In the genomic region with DNA sequence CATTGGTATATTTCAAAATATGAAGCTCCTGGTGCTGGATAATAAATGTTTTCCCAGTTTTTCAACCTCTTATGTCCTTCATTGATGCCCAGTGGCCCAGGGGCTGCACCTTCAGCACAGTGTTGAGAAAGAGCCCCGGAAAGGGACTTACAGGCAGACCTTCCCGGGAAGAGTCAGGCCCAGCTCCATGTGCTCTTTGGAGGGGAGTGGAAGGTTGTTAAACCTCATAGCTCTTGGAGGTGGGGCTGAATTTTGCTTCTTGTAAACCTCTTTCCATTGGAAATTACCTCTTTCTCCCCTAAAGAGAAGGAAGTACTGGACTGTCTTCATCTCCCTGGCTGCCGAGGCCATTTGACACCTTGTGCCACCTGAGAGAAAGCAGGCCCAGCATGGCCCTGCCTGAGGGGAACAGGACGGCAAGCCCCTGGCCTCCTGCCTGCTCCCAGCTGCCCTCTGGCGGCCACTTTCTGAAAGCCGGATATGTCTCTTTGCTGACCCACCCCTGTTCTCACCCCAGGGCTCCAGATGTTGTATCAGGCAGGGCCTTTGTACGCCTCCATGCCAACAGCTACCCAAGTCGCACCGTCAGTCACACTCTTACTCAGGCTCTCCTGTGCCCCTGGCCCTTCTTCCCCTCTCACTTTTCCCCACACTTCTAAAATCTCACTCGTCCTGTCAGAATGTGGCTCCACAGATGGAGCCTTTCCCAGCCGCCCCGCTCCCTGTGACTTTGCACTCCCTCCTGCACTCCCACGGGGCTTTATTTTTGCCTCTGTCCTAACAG, we compare ENCODE assay signal across 8 cellular contexts. TPM values are rescaled to one million over a fixed set of nuclear protein-coding genes. Genes with fewer than 3 reads are reported as not detected.
DNase-seq lines count a peak whose midpoint lies in the region; ATAC-seq and TF ChIP-seq lines count a peak whose summit lies in the region.

No MANE protein-coding gene starts in this region.

- H3K4me1 ChIP-seq in KMS-11 (ENCODE audit: low read depth, poor library complexity, severe bottlenecking) (peaks cover 6% of the 10 kb centered on the region), foreskin keratinocyte (peaks cover 15% of the 10 kb centered on the region), thyroid gland (peaks cover 10 to 37% of the 10 kb centered on the region in 2 donors)

- no peaks in the 10 kb centered on the region for H3K36me3 ChIP-seq in KMS-11 (ENCODE audit: insufficient read depth)
- H3K36me3 ChIP-seq in thyroid gland = no peaks in the 10 kb centered on the region

- H3K27ac ChIP-seq in KMS-11 = no peak overlapping the region
- H3K27ac ChIP-seq in foreskin keratinocyte = peak overlapping the region; percentile 25
- H3K27ac ChIP-seq in thyroid gland = peak overlapping the region in 1 of 3 donors; percentile 46

- DNase-seq in Caki2 (ENCODE audit: low read depth) = peak; percentile 27
- peak; percentile 71 for DNase-seq in RPMI8226
- DNase-seq in activated effector memory CD4-positive, alpha-beta T cell treated with Interleukin-2 at 50 U/mL for 16 hours = peak; percentile 75
- peak in 1 of 2 donors; percentile 58 for DNase-seq in foreskin keratinocyte
- peak; percentile 93 for DNase-seq in osteocyte (ENCODE audit: extremely low spot score, unreplicated experiment)
- DNase-seq in thyroid gland = peak; percentile 78 to 84

- H3K9ac ChIP-seq in KMS-11 = no peak overlapping the region

- H3K36me3 Mint-ChIP-seq in osteocyte (ENCODE audit: unreplicated experiment) = peaks cover 11% of the 10 kb centered on the region

- no peak overlapping the region for H3K4me2 ChIP-seq in KMS-11

- H3K9me3 Mint-ChIP-seq in osteocyte (ENCODE audit: unreplicated experiment) = no peaks in the 10 kb centered on the region

- no peaks in the 10 kb centered on the region for H3K27me3 Mint-ChIP-seq in osteocyte (ENCODE audit: unreplicated experiment)

- in situ Hi-C loops in Caki2 (cut with HindIII; ENCODE audit: low pct_unique_long_range_greater_than_20kb, low sequenced_read_pairs) = no loop called here

- peaks cover 67% of the 10 kb centered on the region for H3K4me1 Mint-ChIP-seq in osteocyte (ENCODE audit: unreplicated experiment)

- H3K79me2 ChIP-seq in KMS-11 (ENCODE audit: insufficient read depth, low read depth) = no peaks in the 10 kb centered on the region

- no peaks in the 10 kb centered on the region for H4K20me1 ChIP-seq in KMS-11 (ENCODE audit: insufficient read depth)

- no peak for TF ChIP-seq POLR2A in thyroid gland (IDR thresholded peaks at IDR 0.05)

- H3K4me3 ChIP-seq in KMS-11 (IDR thresholded peaks at IDR 0.05; ENCODE audit: insufficient read depth, low read depth, low read length) (no peak overlapping the region), thyroid gland (replicated peaks in 1 of 3) (no peak overlapping the region)

- WGBS in thyroid gland, 2 donors = 40 to 51% methylated on average over 10 to 13 of the region's 13 CpGs

- intact Hi-C loops in thyroid gland (cut with DNase I) = loop anchor here (2.0 kb wide), 1 partner anchor 123 kb away; no protein-coding TSS in a partner anchor

- no peak overlapping the region; the same call in 1 of the 2 replicates for H2AFZ ChIP-seq in KMS-11 (ENCODE audit: low read depth)

- TF ChIP-seq CTCF in KMS-11 (conservative IDR thresholded peaks at IDR 0.05; ENCODE audit: low read depth, low read length) = peak; percentile 86
- TF ChIP-seq CTCF in foreskin keratinocyte (conservative IDR thresholded peaks at IDR 0.05) = peak; percentile 91
- TF ChIP-seq CTCF in osteocyte (IDR thresholded peaks at IDR 0.05) = peak; percentile 94
- TF ChIP-seq CTCF in thyroid gland (IDR thresholded peaks at IDR 0.05) = peak; percentile 59 to 90 (median 78)

- peak; percentile 68 for ATAC-seq in GM21526 (IDR thresholded peaks at IDR 0.05; ENCODE audit: low FRiP score, unreplicated experiment)
- peak; percentile 79 for ATAC-seq in foreskin keratinocyte

- peak overlapping the region; percentile 74 for H3K27ac Mint-ChIP-seq in osteocyte (ENCODE audit: unreplicated experiment)

- H3K27me3 ChIP-seq in KMS-11 (ENCODE audit: insufficient read depth, low read depth) (no peaks in the 10 kb centered on the region), foreskin keratinocyte (no peaks in the 10 kb centered on the region), thyroid gland (no peaks in the 10 kb centered on the region)

- peak overlapping the region; percentile 4 for H3K4me3 Mint-ChIP-seq in osteocyte (ENCODE audit: unreplicated experiment)

- H3K9me3 ChIP-seq in thyroid gland = no peaks in the 10 kb centered on the region

RNA-seq across cellular contexts. Expression of gene EVL, which starts 43.0 kb away (rescaled TPM):
- total RNA-seq in Caki2 (2014; rRNA removed; shearing (Covaris generic); ENCODE audit: low replicate concordance) = 2.1 and 5.6 TPM in 2 replicates
- total RNA-seq in foreskin keratinocyte (16.9 and 17.0 TPM in 2 replicates), osteocyte (136 and 157 TPM in 2 replicates), thyroid gland (10 to 100 TPM; 24.2 to 40.1 (median 29.8) TPM)
- polyA plus RNA-seq in foreskin keratinocyte = 16.8 and 20.6 TPM in 2 replicates

RNA-seq across cellular contexts. Expression of gene DEGS2, which starts 51.2 kb away (rescaled TPM):
- total RNA-seq in Caki2 (2014; rRNA removed; shearing (Covaris generic); ENCODE audit: low replicate concordance) = 0.14 and 1.5 TPM in 2 replicates
- total RNA-seq in foreskin keratinocyte (0.07 TPM in 1 of 2 replicates, not detected in the other), osteocyte (0.19 and 0.21 TPM in 2 replicates), thyroid gland (1 to 10 TPM in 3 of 4 donors, under 1 TPM in 1; 0.54 to 7.6 (median 3.6) TPM)
- polyA plus RNA-seq in foreskin keratinocyte = 0.04 and 0.14 TPM in 2 replicates
